ENCODE assay signal across 8 cellular contexts in genomic region chr9:124776613-124776951, GRCh38. TPM values are rescaled to one million over a fixed set of nuclear protein-coding genes. Genes with fewer than 3 reads are reported as not detected.
DNase-seq lines count a peak whose midpoint lies in the region; ATAC-seq and TF ChIP-seq lines count a peak whose summit lies in the region.

No MANE protein-coding gene starts in this region.

- TF ChIP-seq CTCF in endodermal cell (conservative IDR thresholded peaks at IDR 0.05) (no peak), neural progenitor cell (IDR thresholded peaks at IDR 0.05) (no peak)

- peaks cover 31% of the 10 kb centered on the region for H3F3A ChIP-seq in neural progenitor cell (ENCODE audit: low read depth)

- H3K4me1 Mint-ChIP-seq in endodermal cell (peaks cover 28% of the 10 kb centered on the region), neural progenitor cell (peaks cover 42% of the 10 kb centered on the region)

- H3K4me2 ChIP-seq in BLaER1 treated with 17β-estradiol and CSF1 and Interleukin-3, amounts not matched to agents 10 nM and 100 nM = peak overlapping the region; percentile 90 to 97 (median 95)
- H3K4me2 ChIP-seq in neural progenitor cell = peak overlapping the region; percentile 91

- peak overlapping the region; percentile 30 to 73 (median 66); a peak in 21 of 22 replicates for H3K9ac ChIP-seq in BLaER1 treated with 17β-estradiol and CSF1 and Interleukin-3, amounts not matched to agents 10 nM and 100 nM
- H3K9ac ChIP-seq in endodermal cell (ENCODE audit: extremely low read depth, low read length, poor library complexity, severe bottlenecking) (no peak overlapping the region), neural progenitor cell (no peak overlapping the region)

- H3K4me3 Mint-ChIP-seq in endodermal cell (peak overlapping the region; percentile 69), neural progenitor cell (peak overlapping the region; percentile 88)

- H3K36me3 ChIP-seq in BLaER1 treated with 17β-estradiol and CSF1 and Interleukin-3, amounts not matched to agents 10 nM and 100 nM = no peaks in the 10 kb centered on the region
- H3K36me3 ChIP-seq in endodermal cell (ENCODE audit: control insufficient read depth, insufficient read depth, low read length) (no peaks in the 10 kb centered on the region), neural progenitor cell (no peaks in the 10 kb centered on the region)

- ATAC-seq in GM18858 (IDR thresholded peaks at IDR 0.05; ENCODE audit: unreplicated experiment) (no peak), GM21381 (IDR thresholded peaks at IDR 0.05; ENCODE audit: unreplicated experiment) (no peak)

- peaks cover 22% of the 10 kb centered on the region for H3K27me3 Mint-ChIP-seq in endodermal cell (ENCODE audit: insufficient read depth)
- peaks cover 31% of the 10 kb centered on the region for H3K27me3 Mint-ChIP-seq in neural progenitor cell (ENCODE audit: insufficient read depth, low read depth)

- peaks cover 26 to 44% (median 37%) of the 10 kb centered on the region in 11 experiments for H3K27me3 ChIP-seq in BLaER1 treated with 17β-estradiol and CSF1 and Interleukin-3, amounts not matched to agents 10 nM and 100 nM
- H3K27me3 ChIP-seq in endodermal cell (ENCODE audit: control insufficient read depth, insufficient read depth, low read length, poor library complexity, severe bottlenecking) (peaks cover 7% of the 10 kb centered on the region), neural progenitor cell (peaks cover 29% of the 10 kb centered on the region)

- H3K79me2 ChIP-seq in neural progenitor cell (ENCODE audit: low read depth) = no peaks in the 10 kb centered on the region

- H3K9me3 Mint-ChIP-seq in endodermal cell = no peaks in the 10 kb centered on the region
- no peaks in the 10 kb centered on the region for H3K9me3 Mint-ChIP-seq in neural progenitor cell

- DNase-seq in NCI-H69 (lab: John Stamatoyannopoulos, UW) (peak; percentile 52), endodermal cell (no peak), neural progenitor cell (ENCODE audit: low spot score) (no peak), foreskin melanocyte (no peak), NCI-H1417 treated with DMSO at 0.1 percent for 48 hours (lab: John Stamatoyannopoulos, UW) (no peak)

- H3K27ac Mint-ChIP-seq in endodermal cell (peak overlapping the region; percentile 85), neural progenitor cell (peak overlapping the region; percentile 91)

- peaks cover 8 to 56% (median 24%) of the 10 kb centered on the region in 10 experiments; a peak in 19 of 20 replicates for H3K4me1 ChIP-seq in BLaER1 treated with 17β-estradiol and CSF1 and Interleukin-3, amounts not matched to agents 10 nM and 100 nM
- H3K4me1 ChIP-seq in endodermal cell (ENCODE audit: control insufficient read depth, insufficient read depth, low read length) (peaks cover 4% of the 10 kb centered on the region), neural progenitor cell (peaks cover 17% of the 10 kb centered on the region)

- H3K36me3 Mint-ChIP-seq in endodermal cell (ENCODE audit: low read depth) (no peaks in the 10 kb centered on the region), neural progenitor cell (no peaks in the 10 kb centered on the region)

- H4K20me1 ChIP-seq in BLaER1 treated with 17β-estradiol and CSF1 and Interleukin-3, amounts not matched to agents 10 nM and 100 nM = peaks cover 0 to 5% (median 0%) of the 10 kb centered on the region in 11 experiments; a peak in 2 of 22 replicates
- no peaks in the 10 kb centered on the region for H4K20me1 ChIP-seq in neural progenitor cell (ENCODE audit: low read depth)

- H3K4me3 ChIP-seq in BLaER1 treated with 17β-estradiol and CSF1 and Interleukin-3, amounts not matched to agents 10 nM and 100 nM = peak overlapping the region; percentile 52 to 73 (median 62)
- H3K4me3 ChIP-seq in endodermal cell (ENCODE audit: low read length) = peak overlapping the region; percentile 76
- peak overlapping the region; percentile 63 for H3K4me3 ChIP-seq in neural progenitor cell

- H3K27ac ChIP-seq in BLaER1 treated with 17β-estradiol and CSF1 and Interleukin-3, amounts not matched to agents 10 nM and 100 nM = peak overlapping the region in 2 of 11 experiments; percentile 37 to 50; a peak in 3 of 22 replicates
- H3K27ac ChIP-seq in endodermal cell (ENCODE audit: low read depth, low read length) (no peak overlapping the region), neural progenitor cell (no peak overlapping the region)

- 60 to 81% methylated on average over 9 to 12 of the region's 12 CpGs for WGBS in endodermal cell (ENCODE audit: insufficient coverage in 1 of 2, insufficient read length in 1 of 2), 2 experiments

- H2AFZ ChIP-seq in neural progenitor cell (replicated peaks) = peak overlapping the region; percentile 90

- no peaks in the 10 kb centered on the region for H3K9me3 ChIP-seq in BLaER1 treated with 17β-estradiol and CSF1 and Interleukin-3, amounts not matched to agents 10 nM and 100 nM (replicated peaks in 1 of 11)
- H3K9me3 ChIP-seq in endodermal cell (ENCODE audit: control insufficient read depth, low read length) (no peaks in the 10 kb centered on the region), neural progenitor cell (ENCODE audit: low read depth) (no peaks in the 10 kb centered on the region)

RNA-seq across cellular contexts. Expression of gene OLFML2A, which starts 0.4 kb away (rescaled TPM):
- total RNA-seq in endodermal cell = 10 to 100 TPM; 28.1 to 31.2 TPM
- polyA plus RNA-seq in endodermal cell (2013, experiment 1 of 2) = 8.2 TPM
- 7.8 TPM for polyA plus RNA-seq in endodermal cell (2013, experiment 2 of 2)
- 3.1 and 9.0 TPM in 2 replicates for total RNA-seq in neural progenitor cell (ENCODE audit: low replicate concordance)

RNA-seq across cellular contexts. Expression of gene NR6A1, which starts 5.5 kb away (rescaled TPM):
- total RNA-seq in endodermal cell (100 to 1,000 TPM; 168 to 206 TPM), neural progenitor cell (ENCODE audit: low replicate concordance) (302 and 313 TPM in 2 replicates)
- 47.4 TPM for polyA plus RNA-seq in endodermal cell (2013, experiment 1 of 2)
- 49.5 TPM for polyA plus RNA-seq in endodermal cell (2013, experiment 2 of 2)

Comparison
In these comparisons a context has a peak if more than half of its experiments do, and no peak if none do; other contexts are left out.
1. H3K9ac ChIP-seq: peak in BLaER1 treated with 17β-estradiol and CSF1 and Interleukin-3, amounts not matched to agents 10 nM and 100 nM (11 of 11); none in endodermal cell (single experiment) and neural progenitor cell (single experiment).
2. Peak in every context shown above with its lines, with median percentiles within 50 percentile points of each other: H3K4me3 ChIP-seq.